In genomic region chr6:11430036-11430435, GRCh38 we compare ENCODE assay signal across 14 cellular contexts.
DNase-seq lines count a peak whose midpoint lies in the region; ATAC-seq, FAIRE-seq and TF ChIP-seq lines count a peak whose summit lies in the region.
"Had no signal": no experiment of that assay in that cellular context is flagged by ENCODE, and none has a peak within 500 bp of the region (broad histone marks: within the 10 kb centered on the region; RNA-seq: fewer than 3 reads in every experiment).

No MANE protein-coding gene starts in this region.

- DNase-seq in EH (ENCODE audit: low read depth): peak; percentile 74
- DNase-seq in SJSA1 (ENCODE audit: low read depth in 1 of 2, low spot score in 2 of 2): no peak
- peak; percentile 63 to 79 for DNase-seq in foreskin fibroblast
- DNase-seq in activated naive CD4-positive, alpha-beta T cell (lab: John Stamatoyannopoulos, UW): no peak
- DNase-seq in urothelium cell line (ENCODE audit: low spot score): no peak
- DNase-seq: activated CD4-positive, alpha-beta T cell treated with anti-CD3 and anti-CD28 coated beads, Interleukin-2, amount 10 ng/mL, durations not matched to agents 7 days and 5 days; cortex of kidney; Kasumi-1; NCI-H774; stimulated activated naive CD8-positive, alpha-beta T cell treated with anti-CD3 and anti-CD28 coated beads, Interleukin-15, Interleukin-2, amounts not matched to agents 100 U/mL and 50 U/mL, for 24 hours had no signal

- H3K27ac ChIP-seq in SJSA1: peak overlapping the region; percentile 71; the same call in 1 of the 2 replicates

- peak overlapping the region; percentile 6 for H3K4me2 ChIP-seq in skeletal muscle satellite cell (ENCODE audit: low read length)

- H3K27me3 ChIP-seq in SJSA1 (replicated peaks) (no peaks in the 10 kb centered on the region), skeletal muscle satellite cell (ENCODE audit: control insufficient read depth, insufficient read depth, low read length) (no peaks in the 10 kb centered on the region)

- no peak overlapping the region for H3K4me3 ChIP-seq in SJSA1
- H3K4me3 ChIP-seq in foreskin fibroblast (ENCODE audit: low read depth in 1 of 2, low read length in 2 of 2): no peak overlapping the region
- H3K4me3 ChIP-seq in skeletal muscle satellite cell (ENCODE audit: low read length): no peak overlapping the region
- H3K4me3 ChIP-seq: HAP-1 had no signal

- H3K36me3 ChIP-seq in SJSA1: no peaks in the 10 kb centered on the region
- H3K36me3 ChIP-seq in skeletal muscle satellite cell (ENCODE audit: insufficient read depth, low read length): no peaks in the 10 kb centered on the region
- H3K36me3 ChIP-seq: HAP-1 had no signal

- ATAC-seq in GM18870 (IDR thresholded peaks at IDR 0.05; ENCODE audit: unreplicated experiment): no peak
- ATAC-seq in GM21825 (IDR thresholded peaks at IDR 0.05; ENCODE audit: unreplicated experiment): no peak

- FAIRE-seq in urothelium cell line (lab: Jason Lieb, UNC): no peak

- H3K9me3 ChIP-seq in SJSA1 (replicated peaks) (no peaks in the 10 kb centered on the region), skeletal muscle satellite cell (replicated peaks; ENCODE audit: low read length) (no peaks in the 10 kb centered on the region)
- H3K9me3 ChIP-seq: HAP-1 had no signal

- TF ChIP-seq CTCF in foreskin fibroblast (IDR thresholded peaks at IDR 0.05; ENCODE audit: low read depth, low read length): no peak

- H3K4me1 ChIP-seq in SJSA1 (replicated peaks) (peaks cover 82% of the 10 kb centered on the region), skeletal muscle satellite cell (ENCODE audit: control insufficient read depth, insufficient read depth, low read length) (peaks cover 79% of the 10 kb centered on the region)

- H3K9ac ChIP-seq in skeletal muscle satellite cell (ENCODE audit: low read depth, low read length): peak overlapping the region; percentile 56

Comparison
In these comparisons a context has a peak if more than half of its experiments do, and no peak if none do; other contexts are left out.
1. DNase-seq: peak in EH (single experiment) and foreskin fibroblast (2 of 2); none in SJSA1 (0 of 2), activated naive CD4-positive, alpha-beta T cell (0 of 4) and urothelium cell line (single experiment).